In the genomic region with DNA sequence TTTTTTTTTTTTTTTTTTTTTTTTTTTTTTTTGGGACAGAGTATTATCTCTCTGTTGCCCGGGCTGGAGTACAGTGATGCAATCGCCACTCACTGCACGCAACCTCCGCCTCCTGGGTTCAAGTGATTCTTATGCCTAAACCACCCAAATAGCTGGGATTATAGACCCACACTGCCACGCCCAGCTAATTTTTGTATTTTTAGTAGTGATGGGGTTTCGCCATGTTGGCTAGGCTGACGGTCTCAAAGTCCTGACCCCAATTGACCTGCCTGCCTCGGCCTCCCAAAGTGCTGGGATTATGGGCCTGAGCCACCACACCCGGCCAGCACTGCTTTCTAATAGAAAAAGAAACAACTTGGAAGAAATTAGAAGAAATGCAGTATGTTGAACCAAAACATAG, we compare ENCODE assay signal across 17 cellular contexts. TPM values are rescaled to one million over a fixed set of nuclear protein-coding genes. Genes with fewer than 3 reads are reported as not detected.
DNase-seq lines count a peak whose midpoint lies in the region; ATAC-seq and TF ChIP-seq lines count a peak whose summit lies in the region.
"Had no signal": no experiment of that assay in that cellular context is flagged by ENCODE, and none has a peak within 500 bp of the region (broad histone marks: within the 10 kb centered on the region; RNA-seq: fewer than 3 reads in every experiment).

No MANE protein-coding gene starts in this region.

- H3K4me1 Mint-ChIP-seq in activated CD8-positive, alpha-beta memory T cell treated with anti-CD3 and anti-CD28 coated beads, Interleukin-2, amount 10 ng/mL, durations not matched to agents 7 days and 5 days, result peaks cover 3% of the 10 kb centered on the region

- no peaks in the 10 kb centered on the region for H3K27me3 ChIP-seq in left ventricle myocardium inferior (ENCODE audit: low read depth)
- H3K27me3 ChIP-seq in upper lobe of right lung, result no peaks in the 10 kb centered on the region
- H3K27me3 ChIP-seq: BLaER1 treated with 17β-estradiol and CSF1 and Interleukin-3, amounts not matched to agents 10 nM and 100 nM had no signal

- ATAC-seq in Right ventricle myocardium inferior, result peak; percentile 76
- peak; percentile 55 for ATAC-seq in upper lobe of right lung
- ATAC-seq in activated CD8-positive, alpha-beta memory T cell treated with anti-CD3 and anti-CD28 coated beads, Interleukin-2, amount 10 ng/mL, durations not matched to agents 7 days and 5 days, result no peak
- ATAC-seq: PC-3 had no signal

- no peaks in the 10 kb centered on the region for H3K9me3 Mint-ChIP-seq in activated CD8-positive, alpha-beta memory T cell treated with anti-CD3 and anti-CD28 coated beads, Interleukin-2, amount 10 ng/mL, durations not matched to agents 7 days and 5 days (ENCODE audit: low read depth)

- H3K4me1 ChIP-seq in left ventricle myocardium inferior (peaks cover 22% of the 10 kb centered on the region), upper lobe of right lung (no peaks in the 10 kb centered on the region)

- no peaks in the 10 kb centered on the region for H3K27me3 Mint-ChIP-seq in activated CD8-positive, alpha-beta memory T cell treated with anti-CD3 and anti-CD28 coated beads, Interleukin-2, amount 10 ng/mL, durations not matched to agents 7 days and 5 days

- intact Hi-C loops in Right ventricle myocardium inferior (cut with DNase I), result no loop called here
- intact Hi-C loops in left ventricle myocardium inferior (cut with micrococcal nuclease), result no loop called here
- intact Hi-C loops in upper lobe of right lung (cut with DNase I), result no loop called here

- no peak overlapping the region for H3K27ac Mint-ChIP-seq in activated CD8-positive, alpha-beta memory T cell treated with anti-CD3 and anti-CD28 coated beads, Interleukin-2, amount 10 ng/mL, durations not matched to agents 7 days and 5 days

- no peak overlapping the region for H3K4me3 Mint-ChIP-seq in activated CD8-positive, alpha-beta memory T cell treated with anti-CD3 and anti-CD28 coated beads, Interleukin-2, amount 10 ng/mL, durations not matched to agents 7 days and 5 days

- TF ChIP-seq POLR2A in erythroblast (IDR thresholded peaks at IDR 0.05; ENCODE audit: low read length), result no peak

- H3K36me3 ChIP-seq in left ventricle myocardium inferior, result peaks cover 81% of the 10 kb centered on the region
- H3K36me3 ChIP-seq in upper lobe of right lung, result peaks cover 58% of the 10 kb centered on the region

- H3K36me3 Mint-ChIP-seq in activated CD8-positive, alpha-beta memory T cell treated with anti-CD3 and anti-CD28 coated beads, Interleukin-2, amount 10 ng/mL, durations not matched to agents 7 days and 5 days, result peaks cover 31% of the 10 kb centered on the region

- CTCF ChIA-PET in activated CD8-positive, alpha-beta memory T cell treated with anti-CD3 and anti-CD28 coated beads, Interleukin-2, amount 10 ng/mL, durations not matched to agents 7 days and 5 days (lab: Charles Lee), result no interaction called here

- TF ChIP-seq CTCF in left ventricle myocardium inferior (IDR thresholded peaks at IDR 0.05; ENCODE audit: borderline replicate concordance), result no peak
- no peak for TF ChIP-seq CTCF in upper lobe of right lung (IDR thresholded peaks at IDR 0.05)

- DNase-seq in Right ventricle myocardium inferior (ENCODE audit: missing footprints) (peak; percentile 58), left ventricle myocardium inferior (no peak), erythroblast (lab: John Stamatoyannopoulos, UW) (peak; percentile 32 to 71), islet precursor cell (peak; percentile 11), upper lobe of right lung (no peak), NCI-H1694 treated with DMSO at 0.1 percent for 48 hours (lab: John Stamatoyannopoulos, UW) (no peak), anterior cingulate cortex (lab: John Stamatoyannopoulos, UW) (no peak)
- DNase-seq in activated CD8-positive, alpha-beta memory T cell treated with anti-CD3 and anti-CD28 coated beads, Interleukin-2, amount 10 ng/mL, durations not matched to agents 7 days and 5 days, result no peak
- DNase-seq: 8988T; COR-L47; Kasumi-1; NCI-H2081; NCI-H2227 treated with DMSO at 0.1 percent for 48 hours; NCI-H526 treated with DMSO at 0.1 percent for 48 hours; NK-92 treated with Interleukin-12 subunit alpha and Interleukin-12 subunit beta, amount 100 ng/mL, for 24 hours; PC-3 had no signal

- no peak overlapping the region for H3K4me3 ChIP-seq in left ventricle myocardium inferior
- H3K4me3 ChIP-seq in upper lobe of right lung, result no peak overlapping the region
- H3K4me3 ChIP-seq: BLaER1 treated with 17β-estradiol and CSF1 and Interleukin-3, amounts not matched to agents 10 nM and 100 nM had no signal

- H3K27ac ChIP-seq in left ventricle myocardium inferior (replicated peaks) (no peak overlapping the region), upper lobe of right lung (no peak overlapping the region)
- H3K27ac ChIP-seq: BLaER1 treated with 17β-estradiol and CSF1 and Interleukin-3, amounts not matched to agents 10 nM and 100 nM had no signal

- no peaks in the 10 kb centered on the region for H3K9me3 ChIP-seq in left ventricle myocardium inferior (replicated peaks)
- no peaks in the 10 kb centered on the region for H3K9me3 ChIP-seq in upper lobe of right lung
- H3K9me3 ChIP-seq: BLaER1 treated with 17β-estradiol and CSF1 and Interleukin-3, amounts not matched to agents 10 nM and 100 nM had no signal

RNA-seq across cellular contexts. Expression of a gene that starts 39.2 kb away (rescaled TPM):
- total RNA-seq in Right ventricle myocardium inferior (114 TPM), left ventricle myocardium inferior (94.2 TPM), upper lobe of right lung (39.6 TPM)
- total RNA-seq in activated CD8-positive, alpha-beta memory T cell treated with anti-CD3 and anti-CD28 coated beads, Interleukin-2, amount 10 ng/mL, durations not matched to agents 7 days and 5 days, result 10 to 100 TPM; 39.3 to 54.5 TPM

Comparison
In these comparisons a context has a peak if more than half of its experiments do, and no peak if none do; other contexts are left out.
1. DNase-seq: peak in Right ventricle myocardium inferior (single experiment), erythroblast (2 of 2) and islet precursor cell (single experiment); none in left ventricle myocardium inferior (single experiment), upper lobe of right lung (single experiment), activated CD8-positive, alpha-beta memory T cell treated with anti-CD3 and anti-CD28 coated beads, Interleukin-2, amount 10 ng/mL, durations not matched to agents 7 days and 5 days (single experiment), NCI-H1694 treated with DMSO at 0.1 percent for 48 hours (single experiment) and anterior cingulate cortex (0 of 58).